9 cellular contexts compared by ENCODE assay signal in the genomic region with DNA sequence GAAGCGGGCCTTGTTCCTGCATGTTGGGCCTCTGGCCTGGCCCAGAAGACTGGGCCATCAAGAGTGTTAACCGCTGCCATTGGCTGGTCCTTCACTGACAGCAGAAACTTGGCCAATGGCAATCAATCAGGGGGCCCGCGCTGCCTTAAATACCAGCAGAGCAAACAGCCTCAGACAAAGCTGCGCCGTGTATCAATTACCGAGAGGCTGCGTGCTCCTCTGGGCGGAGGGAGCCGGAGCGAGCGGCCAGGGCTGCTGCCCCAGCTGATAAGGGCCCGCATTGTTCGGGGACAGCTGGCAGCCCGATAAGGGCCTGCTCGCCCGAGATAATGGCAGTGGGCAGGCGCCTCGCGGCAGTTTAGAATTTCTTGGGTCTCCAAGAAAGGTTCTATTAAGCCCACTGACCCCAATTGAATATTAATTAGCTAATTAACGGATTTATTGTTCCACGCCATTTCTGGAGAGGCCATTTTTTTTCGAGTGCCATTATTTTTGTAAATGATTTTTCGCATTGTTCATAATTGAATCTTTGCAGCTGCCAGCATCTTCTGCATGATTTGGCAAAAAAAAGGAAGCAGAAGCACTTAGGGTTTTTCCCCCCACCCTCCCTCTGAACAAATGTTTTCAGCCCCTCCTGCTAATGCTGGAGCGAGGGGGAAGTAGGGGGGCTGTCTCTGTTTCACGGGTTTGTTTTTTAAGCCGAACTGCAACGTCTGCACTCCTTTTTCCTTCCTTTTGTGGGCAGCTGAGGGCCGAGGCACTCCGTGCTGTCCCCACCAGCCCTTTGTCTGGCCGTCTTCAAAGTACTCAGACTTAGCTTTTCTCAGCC. TPM values are rescaled to one million over a fixed set of nuclear protein-coding genes. Genes with fewer than 3 reads are reported as not detected.
DNase-seq lines count a peak whose midpoint lies in the region; ATAC-seq and TF ChIP-seq lines count a peak whose summit lies in the region.
"Had no signal": no experiment of that assay in that cellular context is flagged by ENCODE, and none has a peak within 500 bp of the region (broad histone marks: within the 10 kb centered on the region; RNA-seq: fewer than 3 reads in every experiment).

No MANE protein-coding gene starts in this region.

- no peak for ATAC-seq in activated CD8-positive, alpha-beta memory T cell treated with anti-CD3 and anti-CD28 coated beads, Interleukin-2, amount 10 ng/mL, durations not matched to agents 7 days and 5 days
- no peak for ATAC-seq in activated CD8-positive, alpha-beta T cell treated with anti-CD3 and anti-CD28 coated beads for 36 hours

- TF ChIP-seq CTCF in spleen (IDR thresholded peaks at IDR 0.05 in 8 of 11, conservative IDR thresholded peaks at IDR 0.05 in 3 of 11) = no peak
- no peak for TF ChIP-seq CTCF in activated CD8-positive, alpha-beta T cell treated with anti-CD3 and anti-CD28 coated beads for 36 hours (IDR thresholded peaks at IDR 0.05)
- no peak for TF ChIP-seq CTCF in HFFc6 (IDR thresholded peaks at IDR 0.05)

- no peaks in the 10 kb centered on the region for H3K4me1 Mint-ChIP-seq in activated CD8-positive, alpha-beta memory T cell treated with anti-CD3 and anti-CD28 coated beads, Interleukin-2, amount 10 ng/mL, durations not matched to agents 7 days and 5 days
- H3K4me1 Mint-ChIP-seq in activated CD8-positive, alpha-beta T cell treated with anti-CD3 and anti-CD28 coated beads for 36 hours (ENCODE audit: low read depth) = no peaks in the 10 kb centered on the region
- peaks cover 11% of the 10 kb centered on the region; the same call in 1 of the 2 replicates for H3K4me1 Mint-ChIP-seq in HFFc6 (ENCODE audit: low read depth)

- no peak overlapping the region for H3K4me3 Mint-ChIP-seq in activated CD8-positive, alpha-beta memory T cell treated with anti-CD3 and anti-CD28 coated beads, Interleukin-2, amount 10 ng/mL, durations not matched to agents 7 days and 5 days
- H3K4me3 Mint-ChIP-seq in activated CD8-positive, alpha-beta T cell treated with anti-CD3 and anti-CD28 coated beads for 36 hours = no peak overlapping the region
- no peak overlapping the region for H3K4me3 Mint-ChIP-seq in HFFc6

- no peak overlapping the region for H3K9ac ChIP-seq in mesenchymal stem cell (ENCODE audit: low read length)

- H3K36me3 Mint-ChIP-seq in activated CD8-positive, alpha-beta memory T cell treated with anti-CD3 and anti-CD28 coated beads, Interleukin-2, amount 10 ng/mL, durations not matched to agents 7 days and 5 days = no peaks in the 10 kb centered on the region
- no peaks in the 10 kb centered on the region for H3K36me3 Mint-ChIP-seq in activated CD8-positive, alpha-beta T cell treated with anti-CD3 and anti-CD28 coated beads for 36 hours (ENCODE audit: low read depth)
- no peaks in the 10 kb centered on the region for H3K36me3 Mint-ChIP-seq in HFFc6 (ENCODE audit: low read depth)

- H3K23ac ChIP-seq in mesenchymal stem cell (ENCODE audit: low read length in 2 of 2) = no peak overlapping the region

- H3K14ac ChIP-seq in mesenchymal stem cell (ENCODE audit: low read length in 2 of 2) = no peak overlapping the region

- peak; percentile 96 for DNase-seq in NCI-H1105 (lab: John Stamatoyannopoulos, UW)
- peak; percentile 21 for DNase-seq in activated CD8-positive, alpha-beta memory T cell treated with anti-CD3 and anti-CD28 coated beads, Interleukin-2, amount 10 ng/mL, durations not matched to agents 7 days and 5 days
- DNase-seq in inferior parietal cortex (ENCODE audit: extremely low spot score) = peak; percentile 68
- DNase-seq in spleen = no peak
- DNase-seq in activated CD8-positive, alpha-beta T cell treated with anti-CD3 and anti-CD28 coated beads for 36 hours = no peak
- DNase-seq in HFFc6 = no peak
- DNase-seq in HEK293T (ENCODE audit: extremely low spot score) = no peak
- DNase-seq in mesenchymal stem cell = no peak
- DNase-seq: NCI-H446 treated with DMSO at 0.1 percent for 48 hours had no signal

- peak overlapping the region in 6 of 8 donors; percentile 58 to 77 (median 68) for H3K27ac ChIP-seq in spleen
- H3K27ac ChIP-seq in mesenchymal stem cell (ENCODE audit: low read length, poor library complexity, severe bottlenecking) = no peak overlapping the region

- H4K91ac ChIP-seq in mesenchymal stem cell (ENCODE audit: low read length) = no peak overlapping the region

- intact Hi-C loops in spleen (cut with DNase I; ENCODE audit: low total_unique reads) = no loop called here
- intact Hi-C loops in activated CD8-positive, alpha-beta T cell treated with anti-CD3 and anti-CD28 coated beads for 36 hours (cut with micrococcal nuclease) = no loop called here

- no peaks in the 10 kb centered on the region for H3K9me3 ChIP-seq in spleen
- H3K9me3 ChIP-seq in mesenchymal stem cell (ENCODE audit: control insufficient read depth, low read length) = no peaks in the 10 kb centered on the region

- no peak for TF ChIP-seq POLR2A in spleen (IDR thresholded peaks at IDR 0.05)

- CTCF ChIA-PET in activated CD8-positive, alpha-beta memory T cell treated with anti-CD3 and anti-CD28 coated beads, Interleukin-2, amount 10 ng/mL, durations not matched to agents 7 days and 5 days (lab: Charles Lee) = interaction anchor here (1.1 to 1.7 kb wide), 2 partner anchors 13 to 57 kb away, joined by 3 to 6 read pairs; a partner anchor contains a TSS
- CTCF ChIA-PET in activated CD8-positive, alpha-beta T cell treated with anti-CD3 and anti-CD28 coated beads for 36 hours (lab: Charles Lee) = interaction anchor here (1.1 to 1.7 kb wide), 5 partner anchors 10 to 360 kb away, joined by 3 to 5 read pairs (median 4); no protein-coding TSS in a partner anchor
- CTCF ChIA-PET in HEK293T (lab: Yijun Ruan, JAX) = no interaction called here

- no peak overlapping the region for H2BK15ac ChIP-seq in mesenchymal stem cell (ENCODE audit: low read depth, poor library complexity, severe bottlenecking)

- H2BK120ac ChIP-seq in mesenchymal stem cell (ENCODE audit: low read depth, low read length) = no peak overlapping the region

- H3K4me3 ChIP-seq in spleen = peak overlapping the region in 3 of 8 donors; percentile 4 to 48 (median 25)
- no peak overlapping the region for H3K4me3 ChIP-seq in mesenchymal stem cell (ENCODE audit: insufficient read depth in 1 of 2, low read depth in 1 of 2, low read length in 2 of 2)

- peaks cover 29% of the 10 kb centered on the region for H3K27me3 Mint-ChIP-seq in activated CD8-positive, alpha-beta memory T cell treated with anti-CD3 and anti-CD28 coated beads, Interleukin-2, amount 10 ng/mL, durations not matched to agents 7 days and 5 days
- peaks cover 27% of the 10 kb centered on the region for H3K27me3 Mint-ChIP-seq in activated CD8-positive, alpha-beta T cell treated with anti-CD3 and anti-CD28 coated beads for 36 hours
- H3K27me3 Mint-ChIP-seq in HFFc6 (ENCODE audit: insufficient read depth) = peaks cover 17% of the 10 kb centered on the region

- H2BK12ac ChIP-seq in mesenchymal stem cell (ENCODE audit: low read length in 2 of 2) = no peak overlapping the region

- no peak overlapping the region for H3K4me2 ChIP-seq in mesenchymal stem cell (ENCODE audit: low read length, poor library complexity, severe bottlenecking)

- H3K4me1 ChIP-seq in spleen (peaks cover 6 to 41% (median 33%) of the 10 kb centered on the region in 6 donors), mesenchymal stem cell (ENCODE audit: control insufficient read depth, insufficient read depth, low read depth, low read length) (no peaks in the 10 kb centered on the region)

- H3K27ac Mint-ChIP-seq in activated CD8-positive, alpha-beta memory T cell treated with anti-CD3 and anti-CD28 coated beads, Interleukin-2, amount 10 ng/mL, durations not matched to agents 7 days and 5 days = no peak overlapping the region
- no peak overlapping the region for H3K27ac Mint-ChIP-seq in activated CD8-positive, alpha-beta T cell treated with anti-CD3 and anti-CD28 coated beads for 36 hours
- H3K27ac Mint-ChIP-seq in HFFc6 = no peak overlapping the region

- 13 to 35% (median 18%) methylated on average over 26 to 31 of the region's 31 CpGs for WGBS in spleen, 5 donors
- 87% methylated on average over 28 of the region's 31 CpGs for WGBS in mesenchymal stem cell

- H3K27me3 ChIP-seq in spleen (replicated peaks in 1 of 7) = peaks cover 0 to 22% (median 0%) of the 10 kb centered on the region in 7 donors
- peaks cover 36 to 80% of the 10 kb centered on the region in 2 experiments for H3K27me3 ChIP-seq in mesenchymal stem cell (ENCODE audit: control insufficient read depth in 1 of 2, insufficient read depth in 1 of 2, low read length in 2 of 2)

- no peaks in the 10 kb centered on the region for H3K36me3 ChIP-seq in spleen
- no peaks in the 10 kb centered on the region for H3K36me3 ChIP-seq in mesenchymal stem cell (ENCODE audit: control insufficient read depth in 1 of 2, insufficient read depth in 2 of 2, low read depth in 1 of 2, low read length in 2 of 2)

- H3K9me3 Mint-ChIP-seq in activated CD8-positive, alpha-beta memory T cell treated with anti-CD3 and anti-CD28 coated beads, Interleukin-2, amount 10 ng/mL, durations not matched to agents 7 days and 5 days (ENCODE audit: low read depth) = no peaks in the 10 kb centered on the region
- no peaks in the 10 kb centered on the region for H3K9me3 Mint-ChIP-seq in activated CD8-positive, alpha-beta T cell treated with anti-CD3 and anti-CD28 coated beads for 36 hours
- no peaks in the 10 kb centered on the region for H3K9me3 Mint-ChIP-seq in HFFc6

- H2AK5ac ChIP-seq in mesenchymal stem cell (ENCODE audit: low read length, severe bottlenecking) = no peak overlapping the region

- H2BK5ac ChIP-seq in mesenchymal stem cell (ENCODE audit: low read depth, low read length, poor library complexity, severe bottlenecking) = no peak overlapping the region

- no peak overlapping the region for H3K4ac ChIP-seq in mesenchymal stem cell (ENCODE audit: low read depth in 1 of 2, low read length in 2 of 2)

- no peak overlapping the region for H2AFZ ChIP-seq in mesenchymal stem cell (ENCODE audit: low read depth, low read length)

- no peaks in the 10 kb centered on the region for H3K79me1 ChIP-seq in mesenchymal stem cell (replicated peaks; ENCODE audit: low read length, poor library complexity, severe bottlenecking)

- POLR2A ChIA-PET in activated CD8-positive, alpha-beta T cell treated with anti-CD3 and anti-CD28 coated beads for 36 hours (lab: Charles Lee) = no interaction called here
- POLR2A ChIA-PET in HEK293T (lab: Yijun Ruan, JAX) = no interaction called here

- no peak overlapping the region for H3K18ac ChIP-seq in mesenchymal stem cell (ENCODE audit: low read depth in 1 of 2, low read length in 2 of 2)

- H4K8ac ChIP-seq in mesenchymal stem cell (ENCODE audit: low read length) = no peak overlapping the region

RNA-seq across cellular contexts. Expression of a gene that starts 37.6 kb away (rescaled TPM):
- total RNA-seq in activated CD8-positive, alpha-beta memory T cell treated with anti-CD3 and anti-CD28 coated beads, Interleukin-2, amount 10 ng/mL, durations not matched to agents 7 days and 5 days = 1 to 10 TPM; 5.7 to 7.4 TPM
- total RNA-seq in spleen = 10 to 100 TPM; 13.4 to 32.7 (median 24.1) TPM
- polyA plus RNA-seq in spleen = 10 to 100 TPM; 11.6 to 32.2 (median 15.0) TPM
- 1 to 10 TPM; 7.6 to 7.7 TPM for total RNA-seq in activated CD8-positive, alpha-beta T cell treated with anti-CD3 and anti-CD28 coated beads for 36 hours
- total RNA-seq in HFFc6 (2021; fragmentation: NEBNext Ultra II Directional; extraction: Animal tissue kit (Norgen Biotek cat#: 25700)) = not detected
- polyA plus RNA-seq in mesenchymal stem cell (2013, experiment 1 of 2) = not detected
- not detected for polyA plus RNA-seq in mesenchymal stem cell (2013, experiment 2 of 2)

RNA-seq across cellular contexts. Expression of a gene that starts 57.2 kb away (rescaled TPM):
- total RNA-seq in activated CD8-positive, alpha-beta memory T cell treated with anti-CD3 and anti-CD28 coated beads, Interleukin-2, amount 10 ng/mL, durations not matched to agents 7 days and 5 days = not detected
- 1 to 10 TPM in 2 of 7 donors, under 1 TPM in 1, not detected in 4; 0.57 to 1.0 (median 1.0) TPM for total RNA-seq in spleen
- under 1 TPM in 2 of 3 donors, not detected in 1; 0.17 to 0.20 TPM for polyA plus RNA-seq in spleen
- total RNA-seq in activated CD8-positive, alpha-beta T cell treated with anti-CD3 and anti-CD28 coated beads for 36 hours = not detected
- total RNA-seq in HFFc6 (2021; fragmentation: NEBNext Ultra II Directional; extraction: Animal tissue kit (Norgen Biotek cat#: 25700)) = not detected
- not detected for polyA plus RNA-seq in mesenchymal stem cell (2013, experiment 1 of 2)
- not detected for polyA plus RNA-seq in mesenchymal stem cell (2013, experiment 2 of 2)

Comparison
In these comparisons a context has a peak if more than half of its experiments do, and no peak if none do; other contexts are left out.
1. DNase-seq: peak in NCI-H1105 (single experiment), activated CD8-positive, alpha-beta memory T cell treated with anti-CD3 and anti-CD28 coated beads, Interleukin-2, amount 10 ng/mL, durations not matched to agents 7 days and 5 days (single experiment) and inferior parietal cortex (single experiment); none in spleen (single experiment), activated CD8-positive, alpha-beta T cell treated with anti-CD3 and anti-CD28 coated beads for 36 hours (single experiment), HFFc6 (single experiment), HEK293T (single experiment) and mesenchymal stem cell (single experiment).
2. RNA of a gene that starts 37.6 kb away (total RNA-seq): 13.4 to 32.7 TPM in spleen, 7.6 to 7.7 TPM in activated CD8-positive, alpha-beta T cell treated with anti-CD3 and anti-CD28 coated beads for 36 hours and 5.7 to 7.4 TPM in activated CD8-positive, alpha-beta memory T cell treated with anti-CD3 and anti-CD28 coated beads, Interleukin-2, amount 10 ng/mL, durations not matched to agents 7 days and 5 days; not detected in HFFc6; every median in the first group is over 4 times any median in the second.